In genomic region chr14:53355581-53356112, GRCh38 we compare ENCODE assay signal across 9 cellular contexts.
DNase-seq lines count a peak whose midpoint lies in the region; ATAC-seq and TF ChIP-seq lines count a peak whose summit lies in the region.
"Had no signal": no experiment of that assay in that cellular context is flagged by ENCODE, and none has a peak within 500 bp of the region (broad histone marks: within the 10 kb centered on the region; RNA-seq: fewer than 3 reads in every experiment).

No MANE protein-coding gene starts in this region.

- H3K9me2 ChIP-seq in OCI-LY7 (ENCODE audit: insufficient read depth, low read length) = no peaks in the 10 kb centered on the region

- H4K20me1 ChIP-seq in OCI-LY7 (ENCODE audit: insufficient read depth, low read length) = no peaks in the 10 kb centered on the region

- intact Hi-C loops in OCI-LY7 (cut with micrococcal nuclease; ENCODE audit: unreplicated experiment) = no loop called here

- POLR2A ChIA-PET in OCI-LY7 (lab: Charles Lee) = interaction anchor here (0.6 to 1.1 kb wide), 2 partner anchors 39 to 844 kb away, joined by 3 read pairs; no protein-coding TSS in a partner anchor

- CTCF ChIA-PET in OCI-LY7 (lab: Charles Lee; ENCODE audit: unreplicated experiment) = interaction anchor here (0.5 kb wide), 1 partner anchor 206 kb away, joined by 3 read pairs; no protein-coding TSS in a partner anchor

- no peaks in the 10 kb centered on the region for H3K9me3 ChIP-seq in OCI-LY7 (ENCODE audit: low read length)

- no peaks in the 10 kb centered on the region for H3K79me2 ChIP-seq in OCI-LY7 (ENCODE audit: insufficient read depth, low read depth, low read length)

- H3K4me1 ChIP-seq in OCI-LY7 (ENCODE audit: insufficient read depth, low read length, poor library complexity, severe bottlenecking) = no peaks in the 10 kb centered on the region

- BruUV-seq in OCI-LY7 (replicated peaks; lab: Mats Ljungman, UMichigan) = no TSS peak

- no peak for ATAC-seq in GM19452 (IDR thresholded peaks at IDR 0.05; ENCODE audit: unreplicated experiment)
- ATAC-seq: stimulated activated naive CD8-positive, alpha-beta T cell treated with anti-CD3 and anti-CD28 coated beads, Interleukin-15, amount 100 ng/mL, for 72 hours had no signal

- H3K36me3 ChIP-seq in OCI-LY7 (ENCODE audit: insufficient read depth, low read length) = no peaks in the 10 kb centered on the region

- DNase-seq in HCEC 1CT (peak; percentile 44), NCI-H345 (lab: John Stamatoyannopoulos, UW) (peak; percentile 66), epithelial cell of esophagus (ENCODE audit: low read depth) (peak; percentile 77), renal cortical epithelial cell (ENCODE audit: low read depth) (peak; percentile 41), OCI-LY7 (ENCODE audit: low spot score) (no peak)
- DNase-seq in activated naive CD4-positive, alpha-beta T cell treated with anti-CD3 and anti-CD28 coated beads, Interleukin-2, amount 50 U/mL, for 16 hours = no peak
- DNase-seq: activated naive CD4-positive, alpha-beta T cell treated with anti-CD3 and anti-CD28 coated beads for 36 hours; stimulated activated naive CD8-positive, alpha-beta T cell treated with anti-CD3 and anti-CD28 coated beads, Interleukin-15, amount 100 ng/mL, for 72 hours had no signal

- H3K4me3 ChIP-seq in epithelial cell of esophagus (ENCODE audit: low read length) = no peak overlapping the region
- no peak overlapping the region for H3K4me3 ChIP-seq in OCI-LY7 (ENCODE audit: low read depth, low read length, poor library complexity, severe bottlenecking)

- H2AFZ ChIP-seq in OCI-LY7 (ENCODE audit: low read length) = no peak overlapping the region

- H3K4me2 ChIP-seq in OCI-LY7 (ENCODE audit: low read length) = no peak overlapping the region

- TF ChIP-seq CTCF in epithelial cell of esophagus (IDR thresholded peaks at IDR 0.05; ENCODE audit: insufficient read depth, low read depth, low read length, missing control alignments) = no peak
- TF ChIP-seq CTCF in OCI-LY7 (conservative IDR thresholded peaks at IDR 0.05; ENCODE audit: low read length) = no peak

- no peak overlapping the region for H3K27ac ChIP-seq in OCI-LY7 (ENCODE audit: low read depth, low read length, poor library complexity, severe bottlenecking)

Comparison
In these comparisons a context has a peak if more than half of its experiments do, and no peak if none do; other contexts are left out.
1. DNase-seq: peak in HCEC 1CT (single experiment), NCI-H345 (single experiment), epithelial cell of esophagus (single experiment) and renal cortical epithelial cell (single experiment); none in OCI-LY7 (single experiment) and activated naive CD4-positive, alpha-beta T cell treated with anti-CD3 and anti-CD28 coated beads, Interleukin-2, amount 50 U/mL, for 16 hours (single experiment).